Comparison of ENCODE assay signal across 12 cellular contexts in the genomic region with DNA sequence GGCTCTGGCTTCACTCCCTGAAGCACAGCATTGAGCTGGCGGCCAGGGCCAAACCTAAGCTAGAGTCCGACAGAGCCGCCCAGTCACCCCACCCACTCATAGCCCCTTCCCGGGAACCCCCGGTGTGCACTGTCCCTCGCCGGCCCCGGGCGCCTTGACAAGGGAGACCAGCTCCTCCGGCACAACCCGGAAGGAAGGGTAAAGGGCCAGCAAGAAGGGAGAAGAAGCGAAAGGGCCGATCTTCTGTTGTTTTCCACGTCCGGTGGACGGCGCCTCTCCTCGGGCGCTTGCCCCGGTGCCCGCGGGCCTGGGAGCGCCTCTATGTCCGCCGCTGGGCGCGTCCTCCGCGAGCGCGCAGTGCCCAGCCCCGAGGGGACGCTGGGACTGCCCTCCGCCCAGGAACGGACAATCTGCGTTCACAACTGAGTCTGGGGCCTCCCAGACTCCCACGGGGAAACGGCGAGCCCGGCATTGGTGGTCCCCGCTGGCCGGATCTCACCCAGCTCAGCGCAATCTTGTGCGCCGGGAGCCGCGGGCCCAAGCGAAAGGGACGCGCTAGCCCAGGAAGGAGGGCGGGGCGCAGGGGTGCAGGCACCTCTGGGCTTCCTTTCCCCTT.
DNase-seq lines count a peak whose midpoint lies in the region; ATAC-seq and TF ChIP-seq lines count a peak whose summit lies in the region.
"Had no signal": no experiment of that assay in that cellular context is flagged by ENCODE, and none has a peak within 500 bp of the region (broad histone marks: within the 10 kb centered on the region; RNA-seq: fewer than 3 reads in every experiment).

No MANE protein-coding gene starts in this region.

- no peaks in the 10 kb centered on the region for H3K9me3 Mint-ChIP-seq in natural killer cell treated with Interleukin-12 subunit alpha and Interleukin-12 subunit beta and Interleukin-15 and Interleukin-18, amount 100 ng/mL, for 72 hours
- H3K9me3 Mint-ChIP-seq in natural killer cell, result peaks cover 0 to 2% of the 10 kb centered on the region in 2 donors

- H3K36me3 ChIP-seq in esophagus (ENCODE audit: control insufficient read depth in 2 of 2, insufficient read depth in 2 of 2, low read length in 1 of 2), result no peaks in the 10 kb centered on the region
- no peaks in the 10 kb centered on the region for H3K36me3 ChIP-seq in muscle layer of duodenum (ENCODE audit: control insufficient read depth in 1 of 2, insufficient read depth in 2 of 2, low read length in 2 of 2)
- H3K36me3 ChIP-seq in aorta (ENCODE audit: control insufficient read depth in 1 of 2, insufficient read depth in 2 of 2, low read length in 1 of 2), result no peaks in the 10 kb centered on the region
- no peaks in the 10 kb centered on the region for H3K36me3 ChIP-seq in SJCRH30

- H3K4me1 Mint-ChIP-seq in natural killer cell treated with Interleukin-12 subunit alpha and Interleukin-12 subunit beta and Interleukin-15 and Interleukin-18, amount 100 ng/mL, for 72 hours (ENCODE audit: low read depth in 2 of 2), result peaks cover 4% of the 10 kb centered on the region in 2 donors
- peaks cover 0 to 5% of the 10 kb centered on the region in 2 donors for H3K4me1 Mint-ChIP-seq in natural killer cell

- H3K27ac ChIP-seq in esophagus (ENCODE audit: low read depth in 2 of 2, low read length in 1 of 2) (no peak overlapping the region), muscle layer of duodenum (ENCODE audit: low read length) (no peak overlapping the region), aorta (ENCODE audit: low read depth in 1 of 2, low read length in 2 of 2) (no peak overlapping the region), SJCRH30 (no peak overlapping the region)
- H3K27ac ChIP-seq: SK-N-MC had no signal

- peak in 1 of 2 donors; percentile 28 for ATAC-seq in natural killer cell treated with Interleukin-12 subunit alpha and Interleukin-12 subunit beta and Interleukin-15 and Interleukin-18, amount 100 ng/mL, for 72 hours
- ATAC-seq in natural killer cell, result no peak
- no peak for ATAC-seq in aorta (ENCODE audit: low FRiP score)

- intact Hi-C loops in natural killer cell (cut with micrococcal nuclease) (no loop called here), aorta (cut with DNase I) (no loop called here)

- no peak overlapping the region for H3K4me3 Mint-ChIP-seq in natural killer cell treated with Interleukin-12 subunit alpha and Interleukin-12 subunit beta and Interleukin-15 and Interleukin-18, amount 100 ng/mL, for 72 hours
- H3K4me3 Mint-ChIP-seq in natural killer cell, result no peak overlapping the region

- peaks cover 3 to 13% of the 10 kb centered on the region in 2 donors for H3K27me3 ChIP-seq in esophagus (ENCODE audit: control insufficient read depth in 1 of 2, insufficient read depth in 2 of 2, low read length in 2 of 2)
- no peaks in the 10 kb centered on the region for H3K27me3 ChIP-seq in muscle layer of duodenum (ENCODE audit: low read depth, low read length)
- peaks cover 0 to 2% of the 10 kb centered on the region in 2 donors for H3K27me3 ChIP-seq in aorta (ENCODE audit: control insufficient read depth in 1 of 2, insufficient read depth in 2 of 2, low read length in 1 of 2)
- H3K27me3 ChIP-seq in SJCRH30, result no peaks in the 10 kb centered on the region

- H3K27ac Mint-ChIP-seq in natural killer cell treated with Interleukin-12 subunit alpha and Interleukin-12 subunit beta and Interleukin-15 and Interleukin-18, amount 100 ng/mL, for 72 hours, result no peak overlapping the region
- no peak overlapping the region for H3K27ac Mint-ChIP-seq in natural killer cell

- H3K9me3 ChIP-seq in esophagus (ENCODE audit: control insufficient read depth in 2 of 2, insufficient read depth in 1 of 2, low read depth in 1 of 2, low read length in 1 of 2) (peaks cover 0 to 3% of the 10 kb centered on the region in 2 donors), muscle layer of duodenum (ENCODE audit: control insufficient read depth in 1 of 2, low read length in 2 of 2) (no peaks in the 10 kb centered on the region), aorta (ENCODE audit: control insufficient read depth, low read length) (no peaks in the 10 kb centered on the region), SJCRH30 (replicated peaks) (no peaks in the 10 kb centered on the region)

- H3K36me3 Mint-ChIP-seq in natural killer cell treated with Interleukin-12 subunit alpha and Interleukin-12 subunit beta and Interleukin-15 and Interleukin-18, amount 100 ng/mL, for 72 hours, result no peaks in the 10 kb centered on the region
- no peaks in the 10 kb centered on the region for H3K36me3 Mint-ChIP-seq in natural killer cell

- H3K4me1 ChIP-seq in esophagus (ENCODE audit: control insufficient read depth in 2 of 2, insufficient read depth in 2 of 2, low read length in 1 of 2) (peaks cover 0 to 2% of the 10 kb centered on the region in 2 donors), muscle layer of duodenum (ENCODE audit: control insufficient read depth in 1 of 2, insufficient read depth in 2 of 2, low read length in 2 of 2) (peaks cover 0 to 5% of the 10 kb centered on the region in 2 donors), aorta (ENCODE audit: control insufficient read depth in 1 of 2, insufficient read depth in 2 of 2, low read length in 2 of 2) (no peaks in the 10 kb centered on the region), SJCRH30 (no peaks in the 10 kb centered on the region)

- 9 to 14% methylated on average over 49 to 52 of the region's 52 CpGs for WGBS in esophagus, 2 donors
- 11 to 13% methylated on average over 38 to 52 of the region's 52 CpGs for WGBS in aorta, 2 donors

- no peak for TF ChIP-seq CTCF in natural killer cell (IDR thresholded peaks at IDR 0.05)

- peak; percentile 58 for DNase-seq in natural killer cell treated with Interleukin-12 subunit alpha and Interleukin-12 subunit beta and Interleukin-15 and Interleukin-18, amount 100 ng/mL, for 72 hours (ENCODE audit: low spot score)
- DNase-seq in natural killer cell, result no peak
- peak in 1 of 2 donors; percentile 73 for DNase-seq in aorta
- no peak for DNase-seq in NCI-H187 (lab: John Stamatoyannopoulos, UW)
- no peak for DNase-seq in SJCRH30
- no peak for DNase-seq in NCI-H82 treated with DMSO at 0.1 percent for 48 hours (lab: John Stamatoyannopoulos, UW; ENCODE audit: unreplicated experiment)
- DNase-seq: central memory CD4-positive, alpha-beta T cell; KBM-7; NCI-H226 had no signal

- H3K4me3 ChIP-seq in esophagus (ENCODE audit: low read depth in 1 of 2, low read length in 2 of 2), result peak overlapping the region; percentile 23 to 35
- H3K4me3 ChIP-seq in muscle layer of duodenum (ENCODE audit: low read depth in 1 of 2, low read length in 2 of 2), result peak overlapping the region; percentile 12 to 51
- peak overlapping the region; percentile 11 to 24 for H3K4me3 ChIP-seq in aorta (ENCODE audit: low read length in 2 of 2)
- H3K4me3 ChIP-seq in SJCRH30, result no peak overlapping the region
- H3K4me3 ChIP-seq: SK-N-MC had no signal

- peaks cover 4 to 14% of the 10 kb centered on the region in 2 donors for H3K27me3 Mint-ChIP-seq in natural killer cell treated with Interleukin-12 subunit alpha and Interleukin-12 subunit beta and Interleukin-15 and Interleukin-18, amount 100 ng/mL, for 72 hours
- peaks cover 5 to 12% of the 10 kb centered on the region in 2 donors for H3K27me3 Mint-ChIP-seq in natural killer cell (ENCODE audit: low read depth in 2 of 2)
